17 cellular contexts compared by ENCODE assay signal in genomic region chrX:129717902-129718301, GRCh38. TPM values are rescaled to one million over a fixed set of nuclear protein-coding genes. Genes with fewer than 3 reads are reported as not detected.
DNase-seq lines count a peak whose midpoint lies in the region; ATAC-seq, FAIRE-seq and TF ChIP-seq lines count a peak whose summit lies in the region.
"Had no signal": no experiment of that assay in that cellular context is flagged by ENCODE, and none has a peak within 500 bp of the region (broad histone marks: within the 10 kb centered on the region; RNA-seq: fewer than 3 reads in every experiment).

No MANE protein-coding gene starts in this region.

- H3K36me3 ChIP-seq in bronchial epithelial cell (ENCODE audit: control insufficient read depth, insufficient read depth, low read length) (no peaks in the 10 kb centered on the region), iPS-20b (ENCODE audit: insufficient read depth, low read depth, low read length) (no peaks in the 10 kb centered on the region), aorta (ENCODE audit: control insufficient read depth in 1 of 2, insufficient read depth in 2 of 2, low read length in 1 of 2) (no peaks in the 10 kb centered on the region)
- H3K36me3 ChIP-seq: colonic mucosa, transverse colon had no signal

- H3K4me3 ChIP-seq in bronchial epithelial cell (ENCODE audit: low read depth, low read length) = no peak overlapping the region
- H3K4me3 ChIP-seq in iPS-20b (ENCODE audit: low read length) = no peak overlapping the region
- no peak overlapping the region for H3K4me3 ChIP-seq in aorta (ENCODE audit: low read length in 2 of 2)
- H3K4me3 ChIP-seq: colonic mucosa, transverse colon had no signal

- peaks cover 17% of the 10 kb centered on the region; the same call in 1 of the 2 replicates for H3K4me1 ChIP-seq in iPS-20b (ENCODE audit: insufficient read depth, low read length)
- H3K4me1 ChIP-seq in aorta (ENCODE audit: control insufficient read depth in 1 of 2, insufficient read depth in 2 of 2, low read length in 2 of 2) = no peaks in the 10 kb centered on the region
- H3K4me1 ChIP-seq: colonic mucosa, transverse colon had no signal

- no peak overlapping the region for H3K9ac ChIP-seq in iPS-20b (ENCODE audit: low read depth, low read length)

- DNase-seq in left ventricle myocardium superior (no peak), cardiac septum (ENCODE audit: low spot score) (no peak), bronchial epithelial cell (ENCODE audit: low read depth) (peak; percentile 64), aorta (peak; percentile 59 to 81), GM19239 (ENCODE audit: insufficient read length, low spot score) (no peak)
- DNase-seq: activated CD4-positive, alpha-beta T cell treated with anti-CD3 and anti-CD28 coated beads, Interleukin-2, amount 50 U/mL, for 4 hours; activated gamma-delta T cell treated with Interleukin-2 at 50 U/mL for 16 hours; AML-193; colonic mucosa; NCI-H1436; NK-92 treated with Interleukin-12 subunit alpha and Interleukin-12 subunit beta, amount 100 ng/mL, for 24 hours; T-helper 1 cell; transverse colon had no signal

- H3K27ac ChIP-seq in iPS-20b (ENCODE audit: low read length) = peak overlapping the region; percentile 32
- no peak overlapping the region for H3K27ac ChIP-seq in aorta (ENCODE audit: low read depth in 1 of 2, low read length in 2 of 2)
- H3K27ac ChIP-seq: colonic mucosa, transverse colon had no signal

- ATAC-seq in left ventricle myocardium superior (peak; percentile 29), aorta (ENCODE audit: low FRiP score) (peak; percentile 69), HG03571 (IDR thresholded peaks at IDR 0.05; ENCODE audit: unreplicated experiment) (no peak), HG02642 (IDR thresholded peaks at IDR 0.05; ENCODE audit: poor library complexity, unreplicated experiment) (no peak)

- intact Hi-C loops in left ventricle myocardium superior (cut with micrococcal nuclease) = no loop called here
- intact Hi-C loops in cardiac septum (cut with DNase I) = loop anchor here (2.0 kb wide), 1 partner anchor 39 kb away; no protein-coding TSS in a partner anchor
- intact Hi-C loops in aorta (cut with DNase I) = no loop called here

- 8 to 28% methylated on average over 5 of the region's 5 CpGs for WGBS in aorta, 2 donors

- H3K9me3 ChIP-seq in iPS-20b (ENCODE audit: insufficient read depth, low read depth, low read length) (no peaks in the 10 kb centered on the region), aorta (ENCODE audit: control insufficient read depth, low read length) (no peaks in the 10 kb centered on the region)
- H3K9me3 ChIP-seq: colonic mucosa, transverse colon had no signal

- FAIRE-seq in bronchial epithelial cell (lab: Jason Lieb, UNC) = no peak
- FAIRE-seq in GM19239 (lab: Jason Lieb, UNC) = no peak

- TF ChIP-seq CTCF in bronchial epithelial cell (IDR thresholded peaks at IDR 0.05; ENCODE audit: insufficient read depth, low read length, severe bottlenecking) = no peak

- no peaks in the 10 kb centered on the region for H3K27me3 ChIP-seq in bronchial epithelial cell (ENCODE audit: control insufficient read depth, insufficient read depth, low read length)
- H3K27me3 ChIP-seq in iPS-20b (ENCODE audit: insufficient read depth, low read length) = no peaks in the 10 kb centered on the region
- H3K27me3 ChIP-seq in aorta (ENCODE audit: control insufficient read depth in 1 of 2, insufficient read depth in 2 of 2, low read length in 1 of 2) = no peaks in the 10 kb centered on the region
- H3K27me3 ChIP-seq: colonic mucosa, transverse colon had no signal

RNA-seq across cellular contexts. Expression of gene XPNPEP2, which starts 20.9 kb away (rescaled TPM):
- 0.92 TPM for total RNA-seq in left ventricle myocardium superior
- total RNA-seq in cardiac septum = 0.22 TPM
- total RNA-seq in bronchial epithelial cell = not detected in 2 replicates
- 10 to 100 TPM in 1 of 2 donors, 1 to 10 TPM in 1; 3.3 to 24.8 TPM for total RNA-seq in aorta
- 1 to 10 TPM in 1 of 2 donors, under 1 TPM in 1; 0.26 to 5.5 TPM for polyA plus RNA-seq in aorta
- total RNA-seq: HT-29 had no signal

Comparison
In these comparisons a context has a peak if more than half of its experiments do, and no peak if none do; other contexts are left out.
1. ATAC-seq: peak in left ventricle myocardium superior (single experiment) and aorta (single experiment); none in HG03571 (single experiment) and HG02642 (single experiment).
2. DNase-seq: peak in bronchial epithelial cell (single experiment) and aorta (2 of 2); none in left ventricle myocardium superior (single experiment), cardiac septum (single experiment) and GM19239 (single experiment).